In the genomic region with DNA sequence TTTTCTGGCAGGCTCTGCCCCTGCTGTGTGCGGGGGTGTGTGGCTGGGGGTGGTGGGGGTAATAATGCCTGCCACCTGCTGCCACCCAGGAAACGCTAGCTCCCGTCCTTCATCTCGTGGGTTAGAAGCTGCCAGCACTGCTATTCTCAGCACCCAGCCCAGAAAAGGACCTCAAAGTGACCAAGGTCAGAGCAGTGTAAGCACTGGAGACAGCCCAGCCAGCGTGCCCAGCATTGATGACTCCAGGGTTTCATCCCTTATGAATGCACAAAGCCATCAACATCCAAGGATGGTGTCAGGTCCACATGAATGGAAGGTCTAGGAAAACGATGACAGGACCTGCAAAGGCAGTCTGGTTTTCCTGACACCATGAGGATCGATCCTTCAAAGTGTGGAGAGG, we compare ENCODE assay signal across 8 cellular contexts. TPM values are rescaled to one million over a fixed set of nuclear protein-coding genes. Genes with fewer than 3 reads are reported as not detected.
"Had no signal": no experiment of that assay in that cellular context is flagged by ENCODE, and none has a peak within 500 bp of the region (broad histone marks: within the 10 kb centered on the region; RNA-seq: fewer than 3 reads in every experiment).

No MANE protein-coding gene starts in this region.

RNA-seq across cellular contexts. Expression of a gene that starts 55.9 kb away (rescaled TPM):
- total RNA-seq: activated CD4-positive, alpha-beta T cell treated with anti-CD3 and anti-CD28 coated beads, Interleukin-2, amount 10 ng/mL, durations not matched to agents 24 days and 14 days; activated CD8-positive, alpha-beta memory T cell treated with anti-CD3 and anti-CD28 coated beads, Interleukin-2, amount 10 ng/mL, durations not matched to agents 7 days and 5 days; activated T-helper 1 cell treated with anti-CD3 and anti-CD28 coated beads, Interleukin-12 subunit alpha, Interleukin-12 subunit beta, Interleukin-2, Interleukin-4 antibody, amounts not matched to agents 30 ng/mL and 10 ng/mL and 1 ng/mL, durations not matched to agents 14 hours and 24 hours and 36 hours; ascending aorta; IMR-90; M059J; PC-9; T-helper 17 cell had no signal
